8 cellular contexts compared by ENCODE assay signal in genomic region chr14:35046751-35047536, GRCh38. TPM values are rescaled to one million over a fixed set of nuclear protein-coding genes. Genes with fewer than 3 reads are reported as not detected.
DNase-seq lines count a peak whose midpoint lies in the region; ATAC-seq lines count a peak whose summit lies in the region.

No MANE protein-coding gene starts in this region.

- no peaks in the 10 kb centered on the region for H3K27me3 Mint-ChIP-seq in CD4-positive, CD25-positive, alpha-beta regulatory T cell
- H3K27me3 Mint-ChIP-seq in immature natural killer cell (ENCODE audit: low read depth in 3 of 3): peaks cover 6 to 23% (median 21%) of the 10 kb centered on the region in 3 donors

- peak overlapping the region; percentile 88 to 99 (median 92) for H3K4me3 Mint-ChIP-seq in CD4-positive, CD25-positive, alpha-beta regulatory T cell
- peak overlapping the region; percentile 92 to 96 (median 95) for H3K4me3 Mint-ChIP-seq in immature natural killer cell

- ATAC-seq in CD4-positive, CD25-positive, alpha-beta regulatory T cell (ENCODE audit: low read depth in 2 of 2): peak; percentile 3 to 6
- ATAC-seq in GM18868 (IDR thresholded peaks at IDR 0.05; ENCODE audit: unreplicated experiment) (peak; percentile 31), HG03108 (IDR thresholded peaks at IDR 0.05; ENCODE audit: unreplicated experiment) (peak; percentile 13)

- H3K27ac Mint-ChIP-seq in CD4-positive, CD25-positive, alpha-beta regulatory T cell: peak overlapping the region; percentile 95 to 100 (median 98)
- peak overlapping the region; percentile 96 to 99 (median 98) for H3K27ac Mint-ChIP-seq in immature natural killer cell

- H3K4me1 Mint-ChIP-seq in CD4-positive, CD25-positive, alpha-beta regulatory T cell: peaks cover 17 to 41% (median 29%) of the 10 kb centered on the region in 4 donors
- peaks cover 22 to 29% of the 10 kb centered on the region in 2 donors for H3K4me1 Mint-ChIP-seq in immature natural killer cell

- H3K9me3 Mint-ChIP-seq in CD4-positive, CD25-positive, alpha-beta regulatory T cell: no peaks in the 10 kb centered on the region
- no peaks in the 10 kb centered on the region for H3K9me3 Mint-ChIP-seq in immature natural killer cell

- peak overlapping the region; percentile 83 for H3K4me3 ChIP-seq in CD4-positive, CD25-positive, alpha-beta regulatory T cell (ENCODE audit: low read depth, low read length)

- H3K36me3 ChIP-seq in CD4-positive, CD25-positive, alpha-beta regulatory T cell (ENCODE audit: control insufficient read depth, insufficient read depth, low read length): peaks cover 4% of the 10 kb centered on the region

- no peaks in the 10 kb centered on the region for H3K27me3 ChIP-seq in CD4-positive, CD25-positive, alpha-beta regulatory T cell (ENCODE audit: control insufficient read depth, insufficient read depth, low read length)

- peak in 1 of 3 donors; percentile 77 for DNase-seq in CD4-positive, CD25-positive, alpha-beta regulatory T cell
- DNase-seq in NCI-H774 (lab: John Stamatoyannopoulos, UW) (peak; percentile 57), astrocyte of the hippocampus (ENCODE audit: low read depth, low spot score) (peak; percentile 16), immature natural killer cell (peak; percentile 16 to 59 (median 37)), 8988T (no peak)
- peak; percentile 18 for DNase-seq in stimulated activated CD8-positive, alpha-beta memory T cell treated with anti-CD3 and anti-CD28 coated beads, Interleukin-15, amount 100 ng/mL, for 24 hours (ENCODE audit: low read depth)

- peak overlapping the region; percentile 97 for H3K27ac ChIP-seq in CD4-positive, CD25-positive, alpha-beta regulatory T cell (ENCODE audit: insufficient read depth, low read length, poor library complexity, severe bottlenecking)

- peaks cover 6% of the 10 kb centered on the region for H3K36me3 Mint-ChIP-seq in CD4-positive, CD25-positive, alpha-beta regulatory T cell
- peaks cover 3 to 11% (median 3%) of the 10 kb centered on the region in 3 donors for H3K36me3 Mint-ChIP-seq in immature natural killer cell

- H3K4me1 ChIP-seq in CD4-positive, CD25-positive, alpha-beta regulatory T cell (ENCODE audit: control insufficient read depth, insufficient read depth, low read length, poor library complexity, severe bottlenecking): peaks cover 21% of the 10 kb centered on the region

- H3K9me3 ChIP-seq in CD4-positive, CD25-positive, alpha-beta regulatory T cell (ENCODE audit: control insufficient read depth in 2 of 2, low read length in 2 of 2): no peaks in the 10 kb centered on the region

RNA-seq across cellular contexts. Expression of gene FAM177A1, which starts 0.9 kb away (rescaled TPM):
- total RNA-seq in CD4-positive, CD25-positive, alpha-beta regulatory T cell: 152 TPM
- polyA plus RNA-seq in CD4-positive, CD25-positive, alpha-beta regulatory T cell: 10 to 100 TPM; 51.5 to 65.4 (median 57.7) TPM
- polyA plus RNA-seq in immature natural killer cell: 10 to 100 TPM; 42.5 to 75.3 (median 47.7) TPM
